In genomic region chr6:41318648-41319565, GRCh38 we compare ENCODE assay signal across 8 cellular contexts. TPM values are rescaled to one million over a fixed set of nuclear protein-coding genes. Genes with fewer than 3 reads are reported as not detected.
DNase-seq lines count a peak whose midpoint lies in the region; ATAC-seq and TF ChIP-seq lines count a peak whose summit lies in the region.

No MANE protein-coding gene starts in this region.

- H3K4me1 ChIP-seq in adipocyte (ENCODE audit: control insufficient read depth, insufficient read depth, low read length) (peaks cover 5% of the 10 kb centered on the region), left ventricle myocardium inferior (peaks cover 7% of the 10 kb centered on the region), aorta (ENCODE audit: control insufficient read depth in 1 of 2, insufficient read depth in 2 of 2, low read length in 2 of 2) (no peaks in the 10 kb centered on the region)

- peak; percentile 93 for ATAC-seq in HG02759 (IDR thresholded peaks at IDR 0.05; ENCODE audit: unreplicated experiment)
- peak; percentile 94 for ATAC-seq in aorta (ENCODE audit: low FRiP score)

- TF ChIP-seq CTCF in GM12872 (IDR thresholded peaks at IDR 0.05; ENCODE audit: insufficient read depth, low read depth, low read length), result peak; percentile 100
- peak; percentile 100 for TF ChIP-seq CTCF in left ventricle myocardium inferior (IDR thresholded peaks at IDR 0.05; ENCODE audit: borderline replicate concordance)

- H3K27ac ChIP-seq in left ventricle myocardium inferior (replicated peaks) (no peak overlapping the region), aorta (ENCODE audit: low read depth in 1 of 2, low read length in 2 of 2) (no peak overlapping the region)

- H3K36me3 ChIP-seq in adipocyte (ENCODE audit: control insufficient read depth, insufficient read depth, low read length, severe bottlenecking) (no peaks in the 10 kb centered on the region), left ventricle myocardium inferior (no peaks in the 10 kb centered on the region), aorta (ENCODE audit: control insufficient read depth in 1 of 2, insufficient read depth in 2 of 2, low read length in 1 of 2) (no peaks in the 10 kb centered on the region)

- intact Hi-C loops in left ventricle myocardium inferior (cut with micrococcal nuclease), result no loop called here
- intact Hi-C loops in aorta (cut with DNase I), result no loop called here

- H3K27me3 ChIP-seq in adipocyte (replicated peaks; ENCODE audit: control insufficient read depth, insufficient read depth, low read length) (peaks cover 59% of the 10 kb centered on the region), left ventricle myocardium inferior (ENCODE audit: low read depth) (peaks cover 81% of the 10 kb centered on the region), aorta (ENCODE audit: control insufficient read depth in 1 of 2, insufficient read depth in 2 of 2, low read length in 1 of 2) (no peaks in the 10 kb centered on the region)

- H3K9me3 ChIP-seq in adipocyte (ENCODE audit: control insufficient read depth, low read length) (no peaks in the 10 kb centered on the region), left ventricle myocardium inferior (replicated peaks) (no peaks in the 10 kb centered on the region), aorta (ENCODE audit: control insufficient read depth, low read length) (no peaks in the 10 kb centered on the region)

- H3K4me3 ChIP-seq in adipocyte (ENCODE audit: low read length) (peak overlapping the region; percentile 73), left ventricle myocardium inferior (peak overlapping the region; percentile 55), aorta (ENCODE audit: low read length in 2 of 2) (no peak overlapping the region)

- 13 to 16% methylated on average over 34 of the region's 34 CpGs for WGBS in aorta, 2 donors

- H3K9ac ChIP-seq in adipocyte (ENCODE audit: low read length), result peak overlapping the region; percentile 52

- DNase-seq in NCI-H128 (lab: John Stamatoyannopoulos, UW; ENCODE audit: unreplicated experiment) (peak; percentile 75), SW 1271 (lab: John Stamatoyannopoulos, UW) (peak; percentile 45 to 46), adipocyte (ENCODE audit: low read depth) (peak; percentile 89), left ventricle myocardium inferior (peak; percentile 83), putamen (ENCODE audit: low spot score) (peak; percentile 49), aorta (peak; percentile 86 to 92)

RNA-seq across cellular contexts. Expression of gene NCR2, which starts 16.5 kb away (rescaled TPM):
- total RNA-seq in left ventricle myocardium inferior, result not detected
- total RNA-seq in aorta, result not detected
- not detected for polyA plus RNA-seq in aorta

RNA-seq across cellular contexts. Expression of gene TREM1, which starts 32.4 kb away (rescaled TPM):
- total RNA-seq in left ventricle myocardium inferior (0.52 TPM), aorta (10 to 100 TPM in 1 of 2 donors, 1 to 10 TPM in 1; 6.2 to 18.4 TPM)
- polyA plus RNA-seq in aorta, result 1 to 10 TPM in 1 of 2 donors, not detected in 1; 6.5 TPM

Comparison
In these comparisons a context has a peak if more than half of its experiments do, and no peak if none do; other contexts are left out.
1. H3K4me3 ChIP-seq: peak in adipocyte (single experiment) and left ventricle myocardium inferior (single experiment); none in aorta (0 of 2).
2. Peak in every context shown above with its lines, with median percentiles within 50 percentile points of each other: DNase-seq.